Comparison of ENCODE assay signal across 1 cellular context in genomic region chr6:29752451-29753308, GRCh38.
A peak's percentile ranks its signal among the peaks of the same experiment; 100 is the strongest.
TF ChIP-seq lines count a peak whose summit lies in the region.

No MANE protein-coding gene starts in this region.

TF ChIP-seq in H1, 55 proteins besides CTCF, POLR2A, EP300 and RAD21:
- no peak for TF ChIP-seq POU5F1 (IDR thresholded peaks at IDR 0.05; ENCODE audit: low read depth, low read length)
- TF ChIP-seq CHD2 (IDR thresholded peaks at IDR 0.05; ENCODE audit: low read length): no peak
- TF ChIP-seq CHD1 (IDR thresholded peaks at IDR 0.05; ENCODE audit: low read depth, low read length): no peak
- 0 out of 2 replicates have a peak, but pooled peaks have one; percentile 32 for TF ChIP-seq TCF12 (IDR thresholded peaks at IDR 0.05; ENCODE audit: low read depth, low read length)
- peak; percentile 69 for TF ChIP-seq JUND (IDR thresholded peaks at IDR 0.05; ENCODE audit: low read length)
- peak; percentile 56 for TF ChIP-seq EZH2 (IDR thresholded peaks at IDR 0.05; ENCODE audit: low read depth, low read length, severe bottlenecking)
- TF ChIP-seq SAP30 (IDR thresholded peaks at IDR 0.05; ENCODE audit: insufficient read depth, insufficient replicate concordance, low read length): no peak
- TF ChIP-seq RFX5 (IDR thresholded peaks at IDR 0.05; ENCODE audit: borderline replicate concordance, low read depth, low read length): peak; percentile 15; the same call in 1 of the 2 replicates
- TF ChIP-seq KDM4A (IDR thresholded peaks at IDR 0.05; ENCODE audit: low read depth, low read length, severe bottlenecking): peak; percentile 67
- TF ChIP-seq TAF7 (optimal IDR thresholded peaks at IDR 0.05; ENCODE audit: borderline replicate concordance, low read depth, low read length): peak; percentile 78
- TF ChIP-seq RXRA (IDR thresholded peaks at IDR 0.05; ENCODE audit: insufficient read depth, low read depth, low read length): 0 out of 2 replicates have a peak, but pooled peaks have one; percentile 32
- peak; percentile 66 for TF ChIP-seq NANOG (IDR thresholded peaks at IDR 0.05; ENCODE audit: insufficient read depth, low read depth, low read length, poor library complexity, severe bottlenecking)
- TF ChIP-seq, protein P1, sequence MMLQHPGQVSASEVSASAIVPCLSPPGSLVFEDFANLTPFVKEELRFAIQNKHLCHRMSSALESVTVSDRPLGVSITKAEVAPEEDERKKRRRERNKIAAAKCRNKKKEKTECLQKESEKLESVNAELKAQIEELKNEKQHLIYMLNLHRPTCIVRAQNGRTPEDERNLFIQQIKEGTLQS (IDR thresholded peaks at IDR 0.05; ENCODE audit: insufficient read depth, low read depth, low read length): peak; percentile 41; the same call in 1 of the 2 replicates
- peak; percentile 80 for TF ChIP-seq TAF1 (IDR thresholded peaks at IDR 0.05; ENCODE audit: low read depth, low read length)
- TF ChIP-seq POLR2AphosphoS5 (IDR thresholded peaks at IDR 0.05; ENCODE audit: low read depth, low read length): peak; percentile 43; the same call in 1 of the 2 replicates
- no peak for TF ChIP-seq SUZ12 (IDR thresholded peaks at IDR 0.05; ENCODE audit: low read length)
- 0 out of 2 replicates have a peak, but pooled peaks have one; percentile 30 for TF ChIP-seq E2F6 (IDR thresholded peaks at IDR 0.05)
- TF ChIP-seq HDAC2 (IDR thresholded peaks at IDR 0.05; ENCODE audit: borderline replicate concordance in 1 of 2, low read depth in 2 of 2, low read length in 2 of 2): 0 out of 4 replicates have a peak, but pooled peaks of 1 of the 2 experiments have one; percentile 62
- TF ChIP-seq RNF2 (IDR thresholded peaks at IDR 0.05; ENCODE audit: borderline replicate concordance, low read depth, low read length, missing control alignments, poor library complexity, severe bottlenecking): no peak
- TF ChIP-seq CREB1 (IDR thresholded peaks at IDR 0.05): peak; percentile 87
- TF ChIP-seq MAX (IDR thresholded peaks at IDR 0.05): peak; percentile 72
- peak; percentile 92 for TF ChIP-seq TEAD4 (IDR thresholded peaks at IDR 0.05; ENCODE audit: low read depth, low read length)
- TF ChIP-seq BACH1 (IDR thresholded peaks at IDR 0.05; ENCODE audit: low read length): peak; percentile 35; the same call in 1 of the 2 replicates
- TF ChIP-seq SP2 (IDR thresholded peaks at IDR 0.05; ENCODE audit: low read length): no peak
- peak; percentile 37; the same call in 1 of the 2 replicates for TF ChIP-seq YY1 (IDR thresholded peaks at IDR 0.05; ENCODE audit: low read depth, low read length)
- peak; percentile 71; the same call in 1 of the 2 replicates for TF ChIP-seq ATF2 (IDR thresholded peaks at IDR 0.05; ENCODE audit: low read length)
- TF ChIP-seq ASH2L (IDR thresholded peaks at IDR 0.05; ENCODE audit: low read length): peak; percentile 30
- TF ChIP-seq TBP (IDR thresholded peaks at IDR 0.05; ENCODE audit: low read depth, low read length): peak; percentile 71
- TF ChIP-seq NRF1 (IDR thresholded peaks at IDR 0.05; ENCODE audit: low read depth, low read length): no peak
- TF ChIP-seq CBX8 (IDR thresholded peaks at IDR 0.05; ENCODE audit: borderline replicate concordance, low read depth, low read length): no peak
- peak; percentile 55; the same call in 1 of the 2 replicates for TF ChIP-seq PHF8 (conservative IDR thresholded peaks at IDR 0.05; ENCODE audit: low read depth, low read length)
- TF ChIP-seq BRCA1 (IDR thresholded peaks at IDR 0.05; ENCODE audit: low read depth, low read length): no peak
- no peak for TF ChIP-seq HDAC6 (IDR thresholded peaks at IDR 0.05; ENCODE audit: low read depth, low read length)
TF ChIP-seq in H1: peak in this region for 22.
